Comparison of ENCODE assay signal across 16 cellular contexts in the genomic region with DNA sequence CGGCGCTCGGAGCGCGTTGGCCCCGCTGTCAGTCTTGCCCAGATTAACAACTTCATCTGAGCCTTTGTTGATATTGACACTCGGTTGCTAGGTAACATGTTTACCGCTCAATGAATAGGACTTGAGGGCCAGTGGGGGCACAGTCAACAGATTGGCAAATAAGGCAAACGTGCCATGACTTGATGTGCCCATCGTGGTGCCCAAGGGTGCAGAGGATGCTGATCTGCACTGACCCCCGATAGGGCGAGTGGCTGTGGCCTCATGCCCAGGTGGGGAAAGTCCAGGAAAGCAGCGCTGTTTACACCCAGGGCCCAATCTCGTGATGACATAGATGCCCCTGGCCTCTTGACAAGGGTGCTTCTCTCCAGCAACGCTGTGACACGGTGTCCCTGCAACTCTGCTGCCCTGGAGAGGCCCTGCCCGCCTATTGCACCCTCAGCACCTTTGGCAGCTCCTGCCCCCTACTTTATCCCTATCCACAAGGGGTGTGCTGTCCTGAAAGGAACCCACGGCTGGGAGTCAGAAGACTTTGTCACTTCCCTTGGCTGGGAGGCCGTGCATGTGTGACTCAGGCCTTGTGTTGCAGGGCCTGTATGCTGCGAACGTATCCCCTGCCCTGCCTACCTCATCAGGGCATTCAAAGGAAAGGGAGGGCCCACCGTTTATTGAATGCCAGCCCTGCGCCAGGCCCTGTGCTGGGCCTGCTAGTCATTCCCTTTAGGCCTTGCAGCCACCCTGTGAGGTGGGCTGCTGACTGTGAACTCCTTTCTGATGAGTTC.
A peak's percentile ranks its signal among the peaks of the same experiment; 100 is the strongest.
DNase-seq lines count a peak whose midpoint lies in the region; FAIRE-seq and TF ChIP-seq lines count a peak whose summit lies in the region.
"Had no signal": no experiment of that assay in that cellular context is flagged by ENCODE, and none has a peak within 500 bp of the region (broad histone marks: within the 10 kb centered on the region; RNA-seq: fewer than 3 reads in every experiment).

No MANE protein-coding gene starts in this region.

- H3K4me3 ChIP-seq in left ventricle myocardium inferior (no peak overlapping the region), skeletal muscle tissue (ENCODE audit: low read length in 3 of 3) (peak overlapping the region in 2 of 3 donors; percentile 22 to 73)
- H3K4me3 ChIP-seq: body of pancreas, skin epidermis, tibial artery had no signal

- H3K36me3 ChIP-seq in left ventricle myocardium inferior (no peaks in the 10 kb centered on the region), skeletal muscle tissue (ENCODE audit: control insufficient read depth in 3 of 3, insufficient read depth in 3 of 3, low read length in 3 of 3) (no peaks in the 10 kb centered on the region)
- H3K36me3 ChIP-seq: tibial artery had no signal

- peaks cover 2% of the 10 kb centered on the region for H3K27me3 ChIP-seq in left ventricle myocardium inferior (ENCODE audit: low read depth)
- no peaks in the 10 kb centered on the region for H3K27me3 ChIP-seq in skeletal muscle tissue (ENCODE audit: control insufficient read depth in 3 of 3, insufficient read depth in 3 of 3, low read length in 3 of 3)
- H3K27me3 ChIP-seq: body of pancreas, tibial artery had no signal

- H3K27ac ChIP-seq in left ventricle myocardium inferior (replicated peaks): peak overlapping the region; percentile 91
- H3K27ac ChIP-seq in skeletal muscle tissue (ENCODE audit: low read depth, low read length): peak overlapping the region; percentile 67
- H3K27ac ChIP-seq: body of pancreas, skin epidermis, tibial artery had no signal

- peaks cover 25% of the 10 kb centered on the region for H3K4me1 ChIP-seq in left ventricle myocardium inferior
- peaks cover 17 to 37% (median 30%) of the 10 kb centered on the region in 3 donors for H3K4me1 ChIP-seq in skeletal muscle tissue (ENCODE audit: control insufficient read depth in 3 of 3, insufficient read depth in 3 of 3, low read length in 3 of 3)
- H3K4me1 ChIP-seq: body of pancreas had no signal

- peak overlapping the region; percentile 27 to 82 (median 50) for H3K9ac ChIP-seq in skeletal muscle tissue (ENCODE audit: low read depth in 1 of 3, low read length in 3 of 3)

- peak; percentile 34 for DNase-seq in NCI-H748 (lab: John Stamatoyannopoulos, UW; ENCODE audit: unreplicated experiment)
- DNase-seq in NCI-H748 treated with DMSO at 0.1 percent for 48 hours (lab: John Stamatoyannopoulos, UW): no peak
- DNase-seq in RPMI7951 (ENCODE audit: low read depth): peak; percentile 48
- DNase-seq in left ventricle myocardium inferior: peak; percentile 82
- no peak for DNase-seq in stimulated activated CD4-positive, alpha-beta T cell treated with anti-CD3 and anti-CD28 coated beads, Interleukin-2, amount 100 ng/mL, for 24 hours
- no peak for DNase-seq in GM19239 (ENCODE audit: insufficient read length, low spot score)
- DNase-seq in dedifferentiated amniotic fluid mesenchymal stem cell (ENCODE audit: extremely low spot score): no peak
- DNase-seq: ACHN; activated CD4-positive, alpha-beta T cell treated with anti-CD3 and anti-CD28 coated beads, Interleukin-2, amount 10 ng/mL, durations not matched to agents 24 days and 14 days; body of pancreas; DND-41; NCI-H526 treated with DMSO at 0.1 percent for 48 hours had no signal

- intact Hi-C loops in left ventricle myocardium inferior (cut with micrococcal nuclease): no loop called here

- no peaks in the 10 kb centered on the region for H3K9me3 ChIP-seq in left ventricle myocardium inferior (replicated peaks)
- no peaks in the 10 kb centered on the region for H3K9me3 ChIP-seq in skeletal muscle tissue (ENCODE audit: control insufficient read depth in 3 of 3, low read length in 3 of 3)
- H3K9me3 ChIP-seq: body of pancreas, tibial artery had no signal

- FAIRE-seq in GM19239 (lab: Jason Lieb, UNC): no peak
- FAIRE-seq: GM18507 had no signal

- peak; percentile 30 for TF ChIP-seq CTCF in left ventricle myocardium inferior (IDR thresholded peaks at IDR 0.05; ENCODE audit: borderline replicate concordance)

Comparison
In these comparisons a context has a peak if more than half of its experiments do, and no peak if none do; other contexts are left out.
1. DNase-seq: peak in NCI-H748 (single experiment), RPMI7951 (single experiment) and left ventricle myocardium inferior (single experiment); none in NCI-H748 treated with DMSO at 0.1 percent for 48 hours (single experiment), stimulated activated CD4-positive, alpha-beta T cell treated with anti-CD3 and anti-CD28 coated beads, Interleukin-2, amount 100 ng/mL, for 24 hours (0 of 2), GM19239 (single experiment) and dedifferentiated amniotic fluid mesenchymal stem cell (single experiment).